23 cellular contexts compared by ENCODE assay signal in the genomic region with DNA sequence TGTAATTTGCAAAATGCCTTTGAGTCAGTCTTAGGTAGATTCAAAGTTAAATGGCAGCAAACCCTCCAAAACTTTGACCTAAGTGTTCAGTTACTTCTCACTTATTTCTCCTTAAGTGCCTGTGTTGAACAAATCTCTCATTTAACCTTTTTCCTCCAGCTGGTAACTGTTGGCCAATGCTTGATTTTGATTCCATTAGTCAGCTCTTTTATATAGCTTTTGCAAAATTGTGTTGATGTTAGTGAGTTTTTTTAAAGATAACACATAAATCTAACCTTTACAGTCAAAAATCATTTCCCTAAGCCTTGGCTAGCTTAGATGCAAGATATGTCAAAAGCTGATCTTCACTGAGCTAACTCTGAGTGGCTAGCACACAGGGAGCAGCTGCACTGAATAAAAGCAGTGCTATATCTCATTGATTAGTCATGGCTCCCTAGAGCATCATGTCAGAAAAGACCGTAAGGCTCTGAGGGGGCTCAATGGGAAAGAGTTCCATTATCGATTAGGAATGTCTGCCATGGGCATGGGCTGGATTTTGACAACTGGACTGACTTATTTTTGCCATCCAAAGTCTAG.
"Had no signal": no experiment of that assay in that cellular context is flagged by ENCODE, and none has a peak within 500 bp of the region (broad histone marks: within the 10 kb centered on the region; RNA-seq: fewer than 3 reads in every experiment).

No MANE protein-coding gene starts in this region.

- H3K27ac Mint-ChIP-seq: activated CD4-positive, alpha-beta memory T cell treated with anti-CD3 and anti-CD28 coated beads, Interleukin-2, amount 10 ng/mL, durations not matched to agents 7 days and 5 days; activated naive CD4-positive, alpha-beta T cell treated with anti-CD3 and anti-CD28 coated beads, Interleukin-2, amount 50 U/mL, for 24 hours; dendritic cell treated with granulocyte-macrophage colony-stimulating factor and Interleukin-4, amounts not matched to agents 40 ng/mL and 50 ng/mL, for 4 days; memory B cell; nephron progenitor cell; stimulated activated naive B cell treated with anti-CD40 and anti-IgM and Interleukin-4, amounts not matched to agents 10 μg/mL and 1 μg/mL and 100 μg/mL, for 72 hours had no signal

- H3K36me3 Mint-ChIP-seq: activated naive CD4-positive, alpha-beta T cell treated with anti-CD3 and anti-CD28 coated beads, Interleukin-2, amount 50 U/mL, for 24 hours; memory B cell; stimulated activated naive B cell treated with anti-CD40 and anti-IgM and Interleukin-4, amounts not matched to agents 10 μg/mL and 1 μg/mL and 100 μg/mL, for 72 hours had no signal

- H3K27me3 Mint-ChIP-seq: activated CD4-positive, alpha-beta memory T cell treated with anti-CD3 and anti-CD28 coated beads, Interleukin-2, amount 10 ng/mL, durations not matched to agents 7 days and 5 days; activated naive CD4-positive, alpha-beta T cell treated with anti-CD3 and anti-CD28 coated beads, Interleukin-2, amount 50 U/mL, for 24 hours; dendritic cell treated with granulocyte-macrophage colony-stimulating factor and Interleukin-4, amounts not matched to agents 40 ng/mL and 50 ng/mL, for 4 days; memory B cell; stimulated activated naive B cell treated with anti-CD40 and anti-IgM and Interleukin-4, amounts not matched to agents 10 μg/mL and 1 μg/mL and 100 μg/mL, for 72 hours had no signal

- H3K4me2 ChIP-seq: smooth muscle cell had no signal

- H3K4me3 Mint-ChIP-seq: activated CD4-positive, alpha-beta memory T cell treated with anti-CD3 and anti-CD28 coated beads, Interleukin-2, amount 10 ng/mL, durations not matched to agents 7 days and 5 days; activated naive CD4-positive, alpha-beta T cell treated with anti-CD3 and anti-CD28 coated beads, Interleukin-2, amount 50 U/mL, for 24 hours; dendritic cell treated with granulocyte-macrophage colony-stimulating factor and Interleukin-4, amounts not matched to agents 40 ng/mL and 50 ng/mL, for 4 days; memory B cell; nephron progenitor cell; stimulated activated naive B cell treated with anti-CD40 and anti-IgM and Interleukin-4, amounts not matched to agents 10 μg/mL and 1 μg/mL and 100 μg/mL, for 72 hours had no signal

- FAIRE-seq: pancreas had no signal

- H3K4me1 Mint-ChIP-seq: activated CD4-positive, alpha-beta memory T cell treated with anti-CD3 and anti-CD28 coated beads, Interleukin-2, amount 10 ng/mL, durations not matched to agents 7 days and 5 days; activated naive CD4-positive, alpha-beta T cell treated with anti-CD3 and anti-CD28 coated beads, Interleukin-2, amount 50 U/mL, for 24 hours; memory B cell; stimulated activated naive B cell treated with anti-CD40 and anti-IgM and Interleukin-4, amounts not matched to agents 10 μg/mL and 1 μg/mL and 100 μg/mL, for 72 hours had no signal

- H3K27ac ChIP-seq: ascending aorta, brain microvascular endothelial cell, heart right ventricle, pancreas, transverse colon, uterus had no signal

- DNase-seq: activated CD4-positive, alpha-beta memory T cell treated with anti-CD3 and anti-CD28 coated beads, Interleukin-2, amount 10 ng/mL, durations not matched to agents 7 days and 5 days; activated CD4-positive, alpha-beta T cell treated with anti-CD3 and anti-CD28 coated beads for 48 hours; activated gamma-delta T cell treated with Interleukin-2 at 50 U/mL for 16 hours; brain microvascular endothelial cell; caudate nucleus; effector CD4-positive, alpha-beta T cell; erythroblast; heart right ventricle; islet precursor cell; left cardiac atrium; nephron progenitor cell; pancreas; stimulated activated CD4-positive, alpha-beta T cell treated with anti-CD3 and anti-CD28 coated beads, Interleukin-15, amount 100 ng/mL, for 24 hours; stimulated activated naive B cell treated with anti-CD40 and anti-IgM and Interleukin-4, amounts not matched to agents 10 μg/mL and 1 μg/mL and 100 μg/mL, for 72 hours; transverse colon; uterus had no signal

- H3K36me3 ChIP-seq: ascending aorta, brain microvascular endothelial cell, pancreas, uterus had no signal

- H3K9me3 ChIP-seq: gastroesophageal sphincter, pancreas, transverse colon, uterus had no signal

- H3K9me3 Mint-ChIP-seq: stimulated activated naive B cell treated with anti-CD40 and anti-IgM and Interleukin-4, amounts not matched to agents 10 μg/mL and 1 μg/mL and 100 μg/mL, for 72 hours had no signal

- H3K4me3 ChIP-seq: ascending aorta, gastroesophageal sphincter, heart right ventricle, pancreas, smooth muscle cell, transverse colon, uterus had no signal

- H3K27me3 ChIP-seq: ascending aorta, brain microvascular endothelial cell, gastroesophageal sphincter, heart right ventricle, pancreas, transverse colon, uterus had no signal

- H3K4me1 ChIP-seq: ascending aorta, gastroesophageal sphincter, heart right ventricle, pancreas, transverse colon, uterus had no signal

- ATAC-seq: gastroesophageal sphincter; heart right ventricle; left cardiac atrium; pancreas; sciatic nerve; stimulated activated naive B cell treated with anti-CD40 and anti-IgM and Interleukin-4, amounts not matched to agents 10 μg/mL and 1 μg/mL and 100 μg/mL, for 72 hours had no signal
